ENCODE assay signal across 18 cellular contexts in the genomic region with DNA sequence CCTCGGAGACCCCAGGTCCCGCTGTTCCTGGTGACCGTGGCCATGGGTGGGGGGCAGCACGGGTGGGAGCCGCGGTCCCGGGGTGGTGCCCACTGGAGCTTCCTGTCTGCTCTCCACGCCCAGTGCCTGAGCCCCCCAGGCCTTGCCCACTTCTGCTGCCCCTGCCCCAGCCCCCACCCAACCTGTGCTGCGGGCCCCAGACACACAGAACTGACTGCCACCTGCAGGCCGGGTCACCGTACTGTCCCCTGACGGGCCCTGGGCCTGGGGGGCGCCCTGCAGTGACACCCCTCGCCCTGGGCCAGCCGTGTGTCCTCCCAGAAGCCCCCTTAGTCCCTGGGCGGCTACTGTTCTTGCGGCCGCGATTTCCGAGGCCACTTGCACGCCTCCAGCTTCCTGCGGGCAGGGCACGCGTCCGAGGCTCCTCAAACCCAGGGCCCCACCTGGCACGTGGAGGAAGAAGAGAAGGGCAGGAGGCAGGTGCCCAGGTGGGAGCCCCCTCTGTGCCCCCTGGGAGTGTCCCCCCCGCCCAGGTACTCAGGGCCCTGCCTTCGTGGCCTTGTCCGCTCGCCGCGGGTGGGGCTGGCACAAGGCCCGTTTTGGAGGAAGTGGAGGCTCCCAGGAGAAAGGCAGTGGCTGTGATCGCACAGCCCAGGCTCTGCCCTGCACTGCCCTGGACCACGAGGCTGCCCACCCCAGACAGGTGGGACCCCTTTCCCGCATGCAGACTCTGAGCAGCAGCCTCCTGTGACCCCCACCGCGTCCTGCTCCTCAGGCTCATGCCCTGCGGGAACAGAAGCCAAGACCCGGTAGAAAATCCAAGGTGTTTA. TPM values are rescaled to one million over a fixed set of nuclear protein-coding genes. Genes with fewer than 3 reads are reported as not detected.
DNase-seq lines count a peak whose midpoint lies in the region; ATAC-seq and TF ChIP-seq lines count a peak whose summit lies in the region.
"Had no signal": no experiment of that assay in that cellular context is flagged by ENCODE, and none has a peak within 500 bp of the region (broad histone marks: within the 10 kb centered on the region; RNA-seq: fewer than 3 reads in every experiment).

No MANE protein-coding gene starts in this region.

- no peaks in the 10 kb centered on the region for H3K4me1 ChIP-seq in right lobe of liver

- no peaks in the 10 kb centered on the region for H3K9me3 ChIP-seq in right lobe of liver
- H3K9me3 ChIP-seq: MG63, neutrophil had no signal

- ATAC-seq in right lobe of liver (peak in 1 of 4 donors; percentile 1), GM18519 (IDR thresholded peaks at IDR 0.05; ENCODE audit: low FRiP score, unreplicated experiment) (no peak)

- WGBS in right lobe of liver (ENCODE audit: insufficient coverage, low coverage, low lambda C conversion rate, missing lambda C conversion rate): 53% methylated on average over 3 of the region's 40 CpGs

- CTCF ChIA-PET in RWPE1 (lab: Yijun Ruan, JAX): interaction anchor here (0.7 kb wide), 1 partner anchor 16 kb away, joined by 4 read pairs; no protein-coding TSS in a partner anchor

- no peak overlapping the region for H3K4me3 ChIP-seq in right lobe of liver
- H3K4me3 ChIP-seq: coronary artery, MG63 had no signal

- TF ChIP-seq POLR2A in right lobe of liver (IDR thresholded peaks at IDR 0.05): no peak

- H3K27me3 ChIP-seq in right lobe of liver: no peaks in the 10 kb centered on the region
- H3K27me3 ChIP-seq: MG63, neutrophil had no signal

- H3K36me3 ChIP-seq in right lobe of liver: peaks cover 0 to 7% (median 3%) of the 10 kb centered on the region in 4 donors

- H3K27ac ChIP-seq in 22Rv1: no peak overlapping the region
- H3K27ac ChIP-seq in RWPE1: peak overlapping the region; percentile 99
- H3K27ac ChIP-seq in right lobe of liver: no peak overlapping the region
- H3K27ac ChIP-seq: coronary artery, neutrophil had no signal

- intact Hi-C loops in right lobe of liver (cut with DNase I): no loop called here

- TF ChIP-seq CTCF in 22Rv1 (IDR thresholded peaks at IDR 0.05) (peak; percentile 12; the same call in 1 of the 2 replicates), RWPE1 (conservative IDR thresholded peaks at IDR 0.05; ENCODE audit: low read depth) (no peak), right lobe of liver (IDR thresholded peaks at IDR 0.05) (peak in 1 of 4 donors; percentile 10)

- POLR2A ChIA-PET in RWPE1 (lab: Yijun Ruan, JAX; ENCODE audit: low non-redundant PET): no interaction called here

- DNase-seq in Daoy (ENCODE audit: low read depth) (peak; percentile 12), RWPE1 (ENCODE audit: low spot score) (no peak), right lobe of liver (peak in 2 of 3 donors; percentile 31 to 52), NOMO-1 (lab: John Stamatoyannopoulos, UW; ENCODE audit: unreplicated experiment in 2 of 2) (no peak), NCI-H1417 treated with DMSO at 0.1 percent for 48 hours (lab: John Stamatoyannopoulos, UW) (no peak)
- no peak for DNase-seq in stimulated activated CD4-positive, alpha-beta T cell treated with anti-CD3 and anti-CD28 coated beads, Interleukin-2, amount 100 ng/mL, for 48 hours
- DNase-seq: activated CD4-positive, alpha-beta memory T cell treated with anti-CD3 and anti-CD28 coated beads for 36 hours; activated T-cell treated with anti-CD3 and anti-CD28 coated beads, Interleukin-2, amount 50 U/mL, for 1 hour; CD8-positive, alpha-beta memory T cell; kidney glomerular epithelial cell; MG63; NCI-H146; T-cell had no signal

RNA-seq across cellular contexts. Expression of gene TMEM184A, which starts 10.4 kb away (rescaled TPM):
- total RNA-seq in Daoy (2014; rRNA removed; shearing (Covaris generic)): 1.7 and 5.9 TPM in 2 replicates
- total RNA-seq in right lobe of liver: 10 to 100 TPM; 15.1 to 32.8 (median 26.7) TPM
- total RNA-seq: activated CD4-positive, alpha-beta memory T cell treated with anti-CD3 and anti-CD28 coated beads for 36 hours; CD8-positive, alpha-beta memory T cell; mononuclear cell had no signal

RNA-seq across cellular contexts. Expression of gene MAFK, which starts 15.1 kb away (rescaled TPM):
- total RNA-seq in Daoy (2014; rRNA removed; shearing (Covaris generic)): 19.8 and 25.8 TPM in 2 replicates
- 10 to 100 TPM in 4 of 6 experiments, 1 to 10 TPM in 2; 6.9 to 29.7 (median 13.1) TPM for total RNA-seq in right lobe of liver

RNA-seq across cellular contexts. Expression of gene PSMG3, which starts 24.2 kb away (rescaled TPM):
- 107 and 130 TPM in 2 replicates for total RNA-seq in Daoy (2014; rRNA removed; shearing (Covaris generic))
- 10 to 100 TPM in 2 of 6 experiments, 1 to 10 TPM in 4; 7.6 to 28.1 (median 9.2) TPM for total RNA-seq in right lobe of liver

RNA-seq across cellular contexts. Expression of gene INTS1, which starts 41.4 kb away (rescaled TPM):
- total RNA-seq in Daoy (2014; rRNA removed; shearing (Covaris generic)): 42.9 and 61.6 TPM in 2 replicates
- 10 to 100 TPM; 30.1 to 49.6 (median 41.2) TPM for total RNA-seq in right lobe of liver

Comparison
In these comparisons a context has a peak if more than half of its experiments do, and no peak if none do; other contexts are left out.
1. DNase-seq: peak in Daoy (single experiment) and right lobe of liver (2 of 3); none in RWPE1 (single experiment), NOMO-1 (0 of 2), NCI-H1417 treated with DMSO at 0.1 percent for 48 hours (single experiment) and stimulated activated CD4-positive, alpha-beta T cell treated with anti-CD3 and anti-CD28 coated beads, Interleukin-2, amount 100 ng/mL, for 48 hours (0 of 2).